Comparison of ENCODE assay signal across 10 cellular contexts in the genomic region with DNA sequence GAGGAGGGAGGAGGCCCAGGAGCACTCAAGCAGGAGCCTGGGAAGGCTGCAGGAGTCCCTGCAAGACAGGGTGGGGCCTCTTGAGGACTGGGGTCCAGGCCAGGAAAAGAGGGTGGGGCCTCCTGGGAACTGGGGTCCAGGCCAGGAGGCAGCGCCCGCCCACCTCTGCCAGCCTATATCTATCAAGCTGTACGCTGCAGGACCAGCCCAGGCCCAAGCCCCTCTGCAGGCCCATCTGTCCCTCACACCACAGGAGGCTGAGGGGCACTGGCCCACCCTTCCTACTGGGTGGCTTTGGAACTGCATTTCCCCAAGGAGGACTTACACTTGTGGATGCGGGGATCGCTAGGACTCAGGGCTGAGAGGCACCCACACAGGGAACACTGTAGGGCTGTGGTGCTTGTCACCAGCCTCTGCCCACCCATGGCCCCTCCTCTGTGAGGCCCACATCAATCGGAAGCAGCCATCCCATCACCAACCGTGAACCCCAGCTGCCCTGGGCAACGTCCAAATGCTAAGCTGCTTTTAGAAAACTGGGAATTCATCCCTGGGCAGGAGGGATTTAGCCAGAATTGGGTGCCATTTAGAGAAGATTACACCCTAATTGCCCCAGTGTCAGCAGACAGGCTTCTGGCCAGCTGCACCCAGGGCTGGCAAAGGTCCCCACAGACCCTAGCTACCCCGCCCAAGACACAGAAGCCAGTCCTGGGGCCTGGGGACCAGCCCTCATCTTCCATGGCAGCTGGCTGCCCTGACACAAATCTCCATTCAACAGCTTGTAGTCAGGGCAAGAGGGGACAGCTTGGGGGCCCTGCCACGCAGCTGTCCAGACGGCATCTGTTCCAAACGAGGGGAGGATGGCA. TPM values are rescaled to one million over a fixed set of nuclear protein-coding genes. Genes with fewer than 3 reads are reported as not detected.
DNase-seq lines count a peak whose midpoint lies in the region; ATAC-seq, FAIRE-seq and TF ChIP-seq lines count a peak whose summit lies in the region.
"Had no signal": no experiment of that assay in that cellular context is flagged by ENCODE, and none has a peak within 500 bp of the region (broad histone marks: within the 10 kb centered on the region; RNA-seq: fewer than 3 reads in every experiment).

No MANE protein-coding gene starts in this region.

- no peaks in the 10 kb centered on the region for H3K9me3 ChIP-seq in H1 (ENCODE audit: insufficient read depth in 2 of 2, low read depth in 1 of 2, low read length in 1 of 2)
- no peaks in the 10 kb centered on the region for H3K9me3 ChIP-seq in suprapubic skin

- POLR2A ChIA-PET in H1 (lab: Charles Lee; ENCODE audit: partially characterized antibody), result no interaction called here

- no peak for ATAC-seq in GM19467 (IDR thresholded peaks at IDR 0.05; ENCODE audit: unreplicated experiment)
- ATAC-seq in GM19397 (IDR thresholded peaks at IDR 0.05; ENCODE audit: unreplicated experiment), result no peak

- H3K79me2 ChIP-seq in H1 (ENCODE audit: control insufficient read depth in 1 of 2, insufficient read depth in 2 of 2, low read length in 2 of 2), result peaks cover 9 to 92% of the 10 kb centered on the region in 2 experiments
- peaks cover 74% of the 10 kb centered on the region for H3K79me2 ChIP-seq in mesendoderm (ENCODE audit: control insufficient read depth, insufficient read depth, low read length)

- no peak overlapping the region for H4K5ac ChIP-seq in H1 (ENCODE audit: insufficient read length, low read depth, low read length)
- H4K5ac ChIP-seq in mesendoderm (ENCODE audit: low read length), result no peak overlapping the region

- no peak overlapping the region for H3K4me2 ChIP-seq in H1 (ENCODE audit: insufficient read depth in 1 of 2, low read depth in 2 of 2, low read length in 2 of 2)
- no peak overlapping the region for H3K4me2 ChIP-seq in mesendoderm (ENCODE audit: low read length)

- H2BK20ac ChIP-seq in H1 (ENCODE audit: low read length), result no peak overlapping the region

- peak; percentile 62 for DNase-seq in NCI-H2171 (lab: John Stamatoyannopoulos, UW)
- DNase-seq in H1 (ENCODE audit: low read depth in 1 of 2, low spot score in 2 of 2), result no peak
- no peak for DNase-seq in mesendoderm
- peak; percentile 62 to 78 for DNase-seq in suprapubic skin (ENCODE audit: low spot score in 2 of 2)
- no peak for DNase-seq in SIG-M5 treated with dmso at 0.1 percent for 504 hours (lab: John Stamatoyannopoulos, UW; ENCODE audit: unreplicated experiment)
- DNase-seq: activated CD4-positive, alpha-beta T cell treated with anti-CD3 and anti-CD28 coated beads, Interleukin-2, amount 50 U/mL, for 48 hours; DND-41; stimulated activated CD4-positive, alpha-beta T cell treated with anti-CD3 and anti-CD28 coated beads, Interleukin-12 subunit alpha, Interleukin-12 subunit beta, amount 100 ng/mL, for 4 hours had no signal

- H3K18ac ChIP-seq in H1 (ENCODE audit: extremely low read depth, low read length) (no peak overlapping the region), mesendoderm (ENCODE audit: low read length) (no peak overlapping the region)

- no peak overlapping the region for H2AK5ac ChIP-seq in H1 (ENCODE audit: low read depth, low read length)
- no peak overlapping the region for H2AK5ac ChIP-seq in mesendoderm (ENCODE audit: low read length)

- no peak overlapping the region for H2AFZ ChIP-seq in H1 (ENCODE audit: low read length)

- H3K9ac ChIP-seq in H1 (replicated peaks in 1 of 4; ENCODE audit: extremely low read depth in 1 of 4, low read depth in 3 of 4, low read length in 3 of 4) (no peak overlapping the region), mesendoderm (ENCODE audit: low read length) (no peak overlapping the region)

- H3K27ac ChIP-seq in H1 (ENCODE audit: low read depth, low read length) (no peak overlapping the region), mesendoderm (ENCODE audit: low read depth, low read length) (no peak overlapping the region), suprapubic skin (peak overlapping the region; percentile 77)

- no peak for TF ChIP-seq CTCF in H1 (IDR thresholded peaks at IDR 0.05; ENCODE audit: control extremely low read depth in 1 of 3, insufficient read depth in 1 of 3, low read depth in 1 of 3, low read length in 3 of 3)
- TF ChIP-seq CTCF in suprapubic skin (IDR thresholded peaks at IDR 0.05), result no peak

- H2BK120ac ChIP-seq in H1 (replicated peaks; ENCODE audit: low read depth, low read length), result no peak overlapping the region
- H2BK120ac ChIP-seq in mesendoderm (ENCODE audit: low read depth, low read length), result no peak overlapping the region

- H3K14ac ChIP-seq in H1 (ENCODE audit: insufficient read length), result no peak overlapping the region

- H4K20me1 ChIP-seq in H1 (replicated peaks in 1 of 2; ENCODE audit: control insufficient read depth in 1 of 2, insufficient read depth in 2 of 2, low read length in 2 of 2), result peaks cover 5 to 28% of the 10 kb centered on the region in 2 experiments

- no peak overlapping the region for H3K56ac ChIP-seq in H1 (replicated peaks; ENCODE audit: insufficient read length, low read depth, low read length)
- peak overlapping the region; percentile 59 for H3K56ac ChIP-seq in mesendoderm (ENCODE audit: low read length)

- H3K23ac ChIP-seq in H1 (ENCODE audit: insufficient read length) (no peak overlapping the region), mesendoderm (ENCODE audit: low read length) (no peak overlapping the region)

- no peak for FAIRE-seq in H1 (lab: Jason Lieb, UNC)

- TF ChIP-seq EP300 in H1 (IDR thresholded peaks at IDR 0.05; ENCODE audit: borderline replicate concordance in 1 of 2, low read depth in 2 of 2, low read length in 2 of 2), result no peak
- TF ChIP-seq EP300 in suprapubic skin (IDR thresholded peaks at IDR 0.05), result no peak

- no peak overlapping the region for H4K91ac ChIP-seq in H1 (replicated peaks; ENCODE audit: insufficient read length, low read length)

- H2BK15ac ChIP-seq in H1 (ENCODE audit: low read length) (no peak overlapping the region), mesendoderm (replicated peaks; ENCODE audit: low read depth) (no peak overlapping the region)

- TF ChIP-seq RAD21 in H1 (IDR thresholded peaks at IDR 0.05 in 1 of 2, conservative IDR thresholded peaks at IDR 0.05 in 1 of 2; ENCODE audit: low read depth in 2 of 2, low read length in 2 of 2), result no peak

- no peaks in the 10 kb centered on the region for H3K23me2 ChIP-seq in H1 (ENCODE audit: low read depth, low read length)

- 91% methylated on average over 12 of the region's 12 CpGs; no CpG with 5 or more reads in 1 of the 2 experiments for WGBS in H1 (ENCODE audit: extremely low coverage in 1 of 2, insufficient coverage in 1 of 2, insufficient read length in 1 of 2, insufficient replicate concordance in 2 of 2, low coverage in 1 of 2, low lambda C conversion rate in 2 of 2, missing lambda C conversion rate in 1 of 2), 2 experiments
- no CpG with 5 or more reads among the region's 12 CpGs for WGBS in mesendoderm (ENCODE audit: extremely low coverage, insufficient coverage, low lambda C conversion rate)
- 48% methylated on average over 8 of the region's 12 CpGs for WGBS in suprapubic skin

- H3K4me1 ChIP-seq in H1 (replicated peaks in 1 of 4; ENCODE audit: control insufficient read depth in 3 of 4, insufficient read depth in 4 of 4, low read length in 3 of 4) (peaks cover 0 to 10% (median 3%) of the 10 kb centered on the region in 4 experiments), mesendoderm (ENCODE audit: control insufficient read depth, low read depth, low read length) (peaks cover 17% of the 10 kb centered on the region), suprapubic skin (peaks cover 82% of the 10 kb centered on the region)

- H3K27me3 ChIP-seq in H1 (replicated peaks in 1 of 4; ENCODE audit: control insufficient read depth in 3 of 4, extremely low read depth in 1 of 4, insufficient read depth in 3 of 4, low read length in 3 of 4), result no peaks in the 10 kb centered on the region
- no peaks in the 10 kb centered on the region for H3K27me3 ChIP-seq in mesendoderm (ENCODE audit: insufficient read depth, low read length, poor library complexity)
- H3K27me3 ChIP-seq in suprapubic skin, result no peaks in the 10 kb centered on the region

- H3K4ac ChIP-seq in H1 (replicated peaks; ENCODE audit: insufficient read length, low read depth, low read length) (no peak overlapping the region), mesendoderm (ENCODE audit: low read depth, low read length) (no peak overlapping the region)

- H2BK5ac ChIP-seq in H1 (ENCODE audit: low read depth, low read length) (peak overlapping the region; percentile 7; the same call in 1 of the 2 replicates), mesendoderm (ENCODE audit: low read length) (no peak overlapping the region)

- peaks cover 24% of the 10 kb centered on the region for H3K79me1 ChIP-seq in H1 (ENCODE audit: low read depth, low read length)
- peaks cover 29% of the 10 kb centered on the region for H3K79me1 ChIP-seq in mesendoderm (ENCODE audit: low read length)

- no peak overlapping the region for H2BK12ac ChIP-seq in H1 (ENCODE audit: low read depth, low read length)

- TF ChIP-seq POLR2A in H1 (IDR thresholded peaks at IDR 0.05; ENCODE audit: control extremely low read depth in 1 of 2, low read depth in 2 of 2, low read length in 2 of 2), result no peak
- TF ChIP-seq POLR2A in suprapubic skin (IDR thresholded peaks at IDR 0.05), result no peak

- CTCF ChIA-PET in H1 (lab: Charles Lee; ENCODE audit: partially characterized antibody), result interaction anchor here (1.1 kb wide), 2 partner anchors 12 to 31 kb away, joined by 3 read pairs; no protein-coding TSS in a partner anchor

- H3K36me3 ChIP-seq in H1 (ENCODE audit: control insufficient read depth in 2 of 4, insufficient read depth in 4 of 4, low read length in 3 of 4) (peaks cover 0 to 1% (median 0%) of the 10 kb centered on the region in 4 experiments; a peak in 1 of 8 replicates), mesendoderm (ENCODE audit: control insufficient read depth, insufficient read depth, low read length) (no peaks in the 10 kb centered on the region), suprapubic skin (no peaks in the 10 kb centered on the region)

- H3K4me3 ChIP-seq in H1 (ENCODE audit: extremely low read depth in 1 of 4, insufficient read depth in 2 of 4, low read depth in 3 of 4, low read length in 4 of 4) (no peak overlapping the region), mesendoderm (ENCODE audit: low read length) (no peak overlapping the region), suprapubic skin (no peak overlapping the region)

- H4K8ac ChIP-seq in H1 (ENCODE audit: extremely low read depth, insufficient read depth, low read length) (no peak overlapping the region; the same call in 1 of the 2 replicates), mesendoderm (ENCODE audit: low read depth, low read length) (no peak overlapping the region)

RNA-seq across cellular contexts. Expression of gene BICD2, which starts 15.3 kb away (rescaled TPM):
- 22.8 and 22.9 TPM in 2 replicates for total RNA-seq in H1 (2021; fragmentation: NEBNext Ultra II Directional; extraction: Animal tissue kit (Norgen Biotek cat#: 25700))
- polyA plus RNA-seq in H1 (2011; rRNA removed), result 6.6 and 9.7 TPM in 2 replicates
- polyA plus RNA-seq in H1 (2011; cell fraction: cytosol; rRNA removed), result 6.7 TPM
- polyA plus RNA-seq in H1 (2011; cell fraction: nucleus; rRNA removed), result 9.6 TPM
- polyA plus RNA-seq in H1 (2012, experiment 1 of 2), result 11.7 to 13.9 TPM (median 12.5 TPM) in 4 replicates
- 4.3 TPM for polyA plus RNA-seq in H1 (2012, experiment 2 of 2)
- polyA plus RNA-seq in H1 (2013, experiment 1 of 2), result 12.0 TPM
- 12.8 TPM for polyA plus RNA-seq in H1 (2013, experiment 2 of 2)
- polyA minus RNA-seq in H1 (2011; rRNA and poly(A)+ RNA removed), result 12.8 and 13.2 TPM in 2 replicates
- 10.7 TPM for polyA minus RNA-seq in H1 (2011; cell fraction: cytosol; rRNA and poly(A)+ RNA removed)
- 14.0 TPM for polyA minus RNA-seq in H1 (2011; cell fraction: nucleus; rRNA and poly(A)+ RNA removed)
- 10.9 TPM for polyA plus RNA-seq in mesendoderm (2013, experiment 1 of 2)
- polyA plus RNA-seq in mesendoderm (2013, experiment 2 of 2), result 11.3 TPM
- total RNA-seq in suprapubic skin, result 100 to 1,000 TPM; 135 to 201 (median 153) TPM

Comparison
In these comparisons a context has a peak if more than half of its experiments do, and no peak if none do; other contexts are left out.
1. DNase-seq: peak in NCI-H2171 (single experiment) and suprapubic skin (2 of 2); none in H1 (0 of 2), mesendoderm (single experiment) and SIG-M5 treated with dmso at 0.1 percent for 504 hours (single experiment).